ENCODE assay signal across 8 cellular contexts in genomic region chr7:100825760-100826545, GRCh38. TPM values are rescaled to one million over a fixed set of nuclear protein-coding genes. Genes with fewer than 3 reads are reported as not detected.
A peak's percentile ranks its signal among the peaks of the same experiment; 100 is the strongest.
DNase-seq lines count a peak whose midpoint lies in the region; ATAC-seq and TF ChIP-seq lines count a peak whose summit lies in the region.

No MANE protein-coding gene starts in this region.

- peaks cover 11% of the 10 kb centered on the region for H3K36me3 Mint-ChIP-seq in activated T-helper 17 cell treated with anti-CD3 and anti-CD28 coated beads, Interleukin-2, amount 50 U/mL, for 72 hours (ENCODE audit: low read depth)

- H3K4me2 ChIP-seq in HCT116 (ENCODE audit: low read length), result peak overlapping the region; percentile 81

- H4K20me1 ChIP-seq in HCT116 (ENCODE audit: insufficient read depth), result no peaks in the 10 kb centered on the region

- H3K4me1 Mint-ChIP-seq in activated T-helper 17 cell treated with anti-CD3 and anti-CD28 coated beads, Interleukin-2, amount 50 U/mL, for 72 hours, result peaks cover 16% of the 10 kb centered on the region

- H3K4me3 Mint-ChIP-seq in activated T-helper 17 cell treated with anti-CD3 and anti-CD28 coated beads, Interleukin-2, amount 50 U/mL, for 72 hours, result peak overlapping the region; percentile 68

- H3K9me3 Mint-ChIP-seq in activated T-helper 17 cell treated with anti-CD3 and anti-CD28 coated beads, Interleukin-2, amount 50 U/mL, for 72 hours, result no peaks in the 10 kb centered on the region

- H3K9me2 ChIP-seq in HCT116 (ENCODE audit: insufficient read depth), result no peaks in the 10 kb centered on the region

- no peak for TF ChIP-seq EP300 in stomach (IDR thresholded peaks at IDR 0.05)

- no peak overlapping the region for H3K27ac Mint-ChIP-seq in activated T-helper 17 cell treated with anti-CD3 and anti-CD28 coated beads, Interleukin-2, amount 50 U/mL, for 72 hours

- H3K27me3 ChIP-seq in HCT116 (ENCODE audit: insufficient read depth, low read length) (no peaks in the 10 kb centered on the region), stomach (peaks cover 0 to 53% (median 6%) of the 10 kb centered on the region in 3 donors)

- H3K4me3 ChIP-seq in HCT116 (replicated peaks in 1 of 2; ENCODE audit: low read depth in 1 of 2, low read length in 2 of 2) (peak overlapping the region; percentile 64 to 86), iPS-18c (ENCODE audit: insufficient read depth, low read depth, low read length) (peak overlapping the region; percentile 94), stomach (peak overlapping the region; percentile 69 to 81 (median 74))

- TF ChIP-seq RAD21 in HCT116 (IDR thresholded peaks at IDR 0.05; ENCODE audit: low read depth), result peak; percentile 64

- BruUV-seq in HCT116 (replicated peaks; lab: Mats Ljungman, UMichigan), result TSS peak; percentile 62

- H3K79me2 ChIP-seq in HCT116 (ENCODE audit: insufficient read depth, low read length), result peaks cover 32% of the 10 kb centered on the region

- no peak for DNase-seq in AG09319 (ENCODE audit: extremely low read depth, low read depth)
- DNase-seq in HCT116 (ENCODE audit: low read depth, low spot score), result no peak
- DNase-seq in stomach, result no peak
- DNase-seq in stimulated activated naive CD4-positive, alpha-beta T cell (lab: John Stamatoyannopoulos, UW), result no peak
- no peak for DNase-seq in T1000 (lab: John Stamatoyannopoulos, UW)

- CTCF ChIA-PET in HCT116 (lab: Charles Lee), result interaction anchor here (1.4 to 2.2 kb wide), 2 partner anchors 25 to 120 kb away, joined by 6 read pairs; partner anchors contain the start of gene POP7

- peak overlapping the region; percentile 89 for H3K9ac ChIP-seq in HCT116 (ENCODE audit: low read length)

- 7 to 13% (median 8%) methylated on average over 18 of the region's 18 CpGs for WGBS in stomach, 5 donors

- H3K27ac ChIP-seq in HCT116 (ENCODE audit: low read depth, low read length) (peak overlapping the region; percentile 96; the same call in 1 of the 2 replicates), stomach (peak overlapping the region in 4 of 5 donors; percentile 72 to 88 (median 84))

- POLR2A ChIA-PET in HCT116 (lab: Charles Lee), result interaction anchor here (1.7 to 2.5 kb wide), 2 partner anchors 25 to 120 kb away, joined by 6 to 9 read pairs; partner anchors contain the start of gene POP7

- H3K4me1 ChIP-seq in HCT116 (ENCODE audit: control insufficient read depth in 1 of 2, insufficient read depth in 2 of 2, low read length in 2 of 2), result peaks cover 9 to 26% of the 10 kb centered on the region in 2 experiments; a peak in 3 of 4 replicates
- H3K4me1 ChIP-seq in stomach, result peaks cover 24 to 60% (median 54%) of the 10 kb centered on the region in 4 donors

- TF ChIP-seq CTCF in AG09319 (IDR thresholded peaks at IDR 0.05; ENCODE audit: low read depth, low read length) (peak; percentile 59), HCT116 (IDR thresholded peaks at IDR 0.05 in 2 of 3, conservative IDR thresholded peaks at IDR 0.05 in 1 of 3; ENCODE audit: borderline replicate concordance in 1 of 3, insufficient read depth in 1 of 3, low read depth in 2 of 3, low read length in 2 of 3) (peak; percentile 36 to 46 (median 42); a peak in 5 of 6 replicates), stomach (IDR thresholded peaks at IDR 0.05) (no peak)

- H3K27me3 Mint-ChIP-seq in activated T-helper 17 cell treated with anti-CD3 and anti-CD28 coated beads, Interleukin-2, amount 50 U/mL, for 72 hours, result peaks cover 41% of the 10 kb centered on the region

- H3K9me3 ChIP-seq in HCT116 (ENCODE audit: control insufficient read depth in 1 of 2, insufficient read depth in 1 of 2, low read depth in 1 of 2, low read length in 2 of 2), result no peaks in the 10 kb centered on the region
- no peaks in the 10 kb centered on the region for H3K9me3 ChIP-seq in iPS-18c (ENCODE audit: control insufficient read depth, insufficient read depth, low read length)
- H3K9me3 ChIP-seq in stomach, result no peaks in the 10 kb centered on the region

- H2AFZ ChIP-seq in HCT116 (ENCODE audit: low read depth, low read length, poor library complexity, severe bottlenecking), result no peak overlapping the region

- RAD21 ChIA-PET in HCT116 (lab: Charles Lee; ENCODE audit: low non-redundant PET in 1 of 2, low total read pairs in 2 of 2, uncharacterized antibody in 2 of 2, unreplicated experiment in 2 of 2), result no interaction called here

- H3K36me3 ChIP-seq in HCT116 (ENCODE audit: control insufficient read depth in 1 of 2, insufficient read depth in 2 of 2, low read length in 2 of 2) (peaks cover 16 to 19% of the 10 kb centered on the region in 2 experiments; a peak in 3 of 4 replicates), stomach (peaks cover 23 to 35% (median 32%) of the 10 kb centered on the region in 4 donors)

- intact Hi-C loops in HCT116 (cut with micrococcal nuclease), result loop anchor here (2.0 kb wide), 1 partner anchor 121 kb away; no protein-coding TSS in a partner anchor
- intact Hi-C loops in stomach (cut with DNase I; ENCODE audit: low total_unique reads), result no loop called here

- ATAC-seq in HCT116 (no peak), HG02763 (IDR thresholded peaks at IDR 0.05; ENCODE audit: unreplicated experiment) (no peak)
- no peak for ATAC-seq in activated T-helper 17 cell treated with anti-CD3 and anti-CD28 coated beads, Interleukin-2, amount 50 U/mL, for 72 hours (replicated peaks)

- TF ChIP-seq POLR2A in HCT116 (IDR thresholded peaks at IDR 0.05; ENCODE audit: borderline replicate concordance, extremely low read depth, insufficient read depth, insufficient read length) (no peak), stomach (IDR thresholded peaks at IDR 0.05) (no peak)

TF ChIP-seq in HCT116, 20 proteins besides CTCF, POLR2A, EP300 and RAD21 (continues in another document):
- TF ChIP-seq EGR1 (IDR thresholded peaks at IDR 0.05; ENCODE audit: low read depth), result no peak
- TF ChIP-seq CEBPB (IDR thresholded peaks at IDR 0.05; ENCODE audit: low read depth), result no peak
- no peak for TF ChIP-seq ELF1 (IDR thresholded peaks at IDR 0.05; ENCODE audit: borderline replicate concordance, low read depth)
- TF ChIP-seq EZH2phosphoT487 (IDR thresholded peaks at IDR 0.05; ENCODE audit: borderline replicate concordance), result no peak
- no peak for TF ChIP-seq MAX (IDR thresholded peaks at IDR 0.05)
- no peak for TF ChIP-seq SP1 (IDR thresholded peaks at IDR 0.05; ENCODE audit: low read depth)
- no peak for TF ChIP-seq REST (IDR thresholded peaks at IDR 0.05; ENCODE audit: low read depth)
- TF ChIP-seq SIN3A (IDR thresholded peaks at IDR 0.05; ENCODE audit: low read depth), result no peak
- no peak for TF ChIP-seq CBX3 (IDR thresholded peaks at IDR 0.05; ENCODE audit: low read depth)
- TF ChIP-seq SRF (IDR thresholded peaks at IDR 0.05; ENCODE audit: low read depth), result no peak
- TF ChIP-seq YY1 (IDR thresholded peaks at IDR 0.05; ENCODE audit: extremely low read depth, insufficient replicate concordance, low read depth, low read length), result no peak
- no peak for TF ChIP-seq ZNF274 (IDR thresholded peaks at IDR 0.05; ENCODE audit: low read depth, low read length)

RNA-seq across cellular contexts. Expression of gene EPHB4, which starts 1.4 kb away (rescaled TPM):
- total RNA-seq in HCT116 (2021; ENCODE audit: unreplicated experiment) (61.1 TPM), stomach (100 to 1,000 TPM in 1 of 5 donors, 10 to 100 TPM in 4; 22.2 to 128 (median 67.2) TPM)
- polyA plus RNA-seq in HCT116 (2012), result 56.7 and 60.4 TPM in 2 replicates
- 1 to 10 TPM; 4.1 to 6.4 TPM for total RNA-seq in activated T-helper 17 cell treated with anti-CD3 and anti-CD28 coated beads, Interleukin-2, amount 50 U/mL, for 72 hours
- polyA plus RNA-seq in stomach, result 10 to 100 TPM in 2 of 3 donors, 1 to 10 TPM in 1; 7.3 to 17.7 (median 13.9) TPM

RNA-seq across cellular contexts. Expression of gene SLC12A9, which starts 26.6 kb away (rescaled TPM):
- total RNA-seq in HCT116 (2021; ENCODE audit: unreplicated experiment) (24.6 TPM), stomach (10 to 100 TPM in 3 of 5 donors, 1 to 10 TPM in 2; 2.9 to 44.6 (median 25.9) TPM)
- polyA plus RNA-seq in HCT116 (2012), result 14.7 and 15.4 TPM in 2 replicates
- total RNA-seq in activated T-helper 17 cell treated with anti-CD3 and anti-CD28 coated beads, Interleukin-2, amount 50 U/mL, for 72 hours, result 10 to 100 TPM; 15.7 to 30.1 TPM
- polyA plus RNA-seq in stomach, result 10 to 100 TPM in 1 of 3 donors, 1 to 10 TPM in 2; 4.9 to 21.7 (median 9.0) TPM

RNA-seq across cellular contexts. Expression of gene TRIP6, which starts 41.2 kb away (rescaled TPM):
- total RNA-seq in HCT116 (2021; ENCODE audit: unreplicated experiment), result 102 TPM
- 99.7 and 124 TPM in 2 replicates for polyA plus RNA-seq in HCT116 (2012)
- 10 to 100 TPM; 36.5 to 43.5 TPM for total RNA-seq in activated T-helper 17 cell treated with anti-CD3 and anti-CD28 coated beads, Interleukin-2, amount 50 U/mL, for 72 hours
- 10 to 100 TPM in 3 of 5 donors, 1 to 10 TPM in 2; 4.7 to 44.3 (median 14.7) TPM for total RNA-seq in stomach
- 10 to 100 TPM; 23.8 to 50.0 (median 26.2) TPM for polyA plus RNA-seq in stomach

RNA-seq across cellular contexts. Expression of gene SRRT, which starts 49.0 kb away (rescaled TPM):
- 252 TPM for total RNA-seq in HCT116 (2021; ENCODE audit: unreplicated experiment)
- 143 and 146 TPM in 2 replicates for polyA plus RNA-seq in HCT116 (2012)
- total RNA-seq in activated T-helper 17 cell treated with anti-CD3 and anti-CD28 coated beads, Interleukin-2, amount 50 U/mL, for 72 hours, result 100 to 1,000 TPM; 208 to 255 TPM
- 100 to 1,000 TPM in 2 of 5 donors, 10 to 100 TPM in 3; 45.2 to 184 (median 86.2) TPM for total RNA-seq in stomach
- polyA plus RNA-seq in stomach, result 10 to 100 TPM; 63.7 to 97.1 (median 68.9) TPM

Comparison
In these comparisons a context has a peak if more than half of its experiments do, and no peak if none do; other contexts are left out.
1. CTCF ChIP-seq: peak in AG09319 (single experiment) and HCT116 (3 of 3); none in stomach (0 of 7).
2. Peak in every context shown above with its lines, with median percentiles within 50 percentile points of each other: H3K4me3 ChIP-seq.